Comparison of ENCODE assay signal across 11 cellular contexts in the genomic region with DNA sequence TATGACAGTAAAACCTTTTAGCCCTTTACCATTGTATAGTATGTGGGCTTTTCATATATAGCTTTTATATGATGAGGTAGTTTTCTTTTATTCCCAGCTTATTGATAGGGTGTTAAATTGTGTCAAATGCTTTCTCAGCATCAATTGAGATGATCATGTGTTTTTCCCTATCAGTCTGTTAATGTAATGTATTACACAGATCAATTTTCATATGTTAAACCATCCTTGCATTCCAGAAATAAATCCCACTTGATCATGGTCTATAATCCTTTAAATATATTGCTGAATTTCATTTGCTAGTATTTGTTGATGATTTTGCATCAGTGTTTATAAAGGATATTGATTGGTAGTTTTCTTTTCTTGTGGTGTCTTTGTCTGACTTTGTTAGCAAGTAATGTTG.
"Had no signal": no experiment of that assay in that cellular context is flagged by ENCODE, and none has a peak within 500 bp of the region (broad histone marks: within the 10 kb centered on the region; RNA-seq: fewer than 3 reads in every experiment).

No MANE protein-coding gene starts in this region.

- ATAC-seq: GM23338, HCT116 had no signal

- H3K9ac ChIP-seq: GM23248 had no signal

- FAIRE-seq: H1, H54 had no signal

- H3K27ac ChIP-seq: GM23248 had no signal

- H3K4me2 ChIP-seq: GM23338 had no signal

- H3K36me3 ChIP-seq: HAP-1 had no signal

- H2AFZ ChIP-seq: GM23248, GM23338 had no signal

- H3K4me3 ChIP-seq: GM23248, GM23338, HAP-1 had no signal

- DNase-seq: GM23248, GOT3, H7, H9, HCEC 1CT, HFFc6 had no signal
